ENCODE assay signal across 8 cellular contexts in the genomic region with DNA sequence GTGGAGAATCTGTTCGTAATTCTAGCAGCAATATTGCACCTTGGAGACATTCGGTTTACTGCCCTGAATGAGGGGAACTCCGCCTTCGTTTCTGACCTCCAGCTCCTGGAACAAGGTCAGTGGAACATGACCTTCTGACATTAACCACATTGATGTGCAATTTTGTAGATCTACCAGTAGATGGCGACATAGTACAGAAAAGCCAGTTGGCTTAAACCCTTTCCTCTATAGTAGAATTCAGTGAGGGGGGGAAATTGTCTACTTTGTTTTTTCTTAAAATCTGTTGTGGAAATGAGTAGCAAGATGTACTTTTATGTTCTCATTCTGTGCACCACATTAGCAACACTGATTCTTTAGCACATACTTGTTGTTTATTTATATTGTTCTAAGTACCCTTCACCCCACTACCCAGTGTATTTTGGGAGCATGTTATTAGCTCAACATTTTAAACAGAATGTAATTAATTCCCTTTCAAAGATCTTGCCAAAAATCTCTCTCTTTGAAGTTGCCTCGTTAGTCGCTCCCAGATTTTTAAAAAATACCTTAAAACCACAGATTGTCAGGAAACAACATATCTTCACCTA.
DNase-seq lines count a peak whose midpoint lies in the region; ATAC-seq lines count a peak whose summit lies in the region.

No MANE protein-coding gene starts in this region.

- no peaks in the 10 kb centered on the region for H3K36me3 ChIP-seq in iPS DF 6.9 (ENCODE audit: control insufficient read depth, insufficient read depth, low read length)

- H3K36me3 Mint-ChIP-seq in stimulated activated memory B cell treated with anti-CD40 and anti-IgM and Interleukin-4, amounts not matched to agents 10 μg/mL and 1 μg/mL and 100 μg/mL, for 72 hours, result no peaks in the 10 kb centered on the region

- no peak overlapping the region for H3K4me3 Mint-ChIP-seq in stimulated activated memory B cell treated with anti-CD40 and anti-IgM and Interleukin-4, amounts not matched to agents 10 μg/mL and 1 μg/mL and 100 μg/mL, for 72 hours

- H3K4me1 ChIP-seq in iPS DF 6.9 (ENCODE audit: control insufficient read depth, insufficient read depth, low read length), result peaks cover 1% of the 10 kb centered on the region; the same call in 1 of the 2 replicates

- no peaks in the 10 kb centered on the region for H3K9me3 ChIP-seq in iPS DF 6.9 (ENCODE audit: control insufficient read depth, insufficient read depth, low read length)

- ATAC-seq in GM19452 (IDR thresholded peaks at IDR 0.05; ENCODE audit: unreplicated experiment) (peak; percentile 97), HG03342 (IDR thresholded peaks at IDR 0.05; ENCODE audit: unreplicated experiment) (peak; percentile 87)
- ATAC-seq in stimulated activated memory B cell treated with anti-CD40 and anti-IgM and Interleukin-4, amounts not matched to agents 10 μg/mL and 1 μg/mL and 100 μg/mL, for 72 hours, result peak; percentile 72

- DNase-seq in ELF-1 (ENCODE audit: low read depth, low spot score) (peak; percentile 25), NCI-H345 treated with DMSO at 0.1 percent for 48 hours (lab: John Stamatoyannopoulos, UW; ENCODE audit: unreplicated experiment) (peak; percentile 77), astrocyte of the hippocampus (ENCODE audit: low read depth, low spot score) (peak; percentile 71), iPS DF 6.9 (ENCODE audit: low read depth, low spot score) (peak; percentile 22), NCI-H1048 (lab: John Stamatoyannopoulos, UW) (no peak)

- H3K27ac ChIP-seq in iPS DF 6.9 (ENCODE audit: low read length), result no peak overlapping the region

- peaks cover 5% of the 10 kb centered on the region for H3K27me3 Mint-ChIP-seq in stimulated activated memory B cell treated with anti-CD40 and anti-IgM and Interleukin-4, amounts not matched to agents 10 μg/mL and 1 μg/mL and 100 μg/mL, for 72 hours

- H3K27ac Mint-ChIP-seq in stimulated activated memory B cell treated with anti-CD40 and anti-IgM and Interleukin-4, amounts not matched to agents 10 μg/mL and 1 μg/mL and 100 μg/mL, for 72 hours, result no peak overlapping the region

- H3K4me1 Mint-ChIP-seq in stimulated activated memory B cell treated with anti-CD40 and anti-IgM and Interleukin-4, amounts not matched to agents 10 μg/mL and 1 μg/mL and 100 μg/mL, for 72 hours, result no peaks in the 10 kb centered on the region

- WGBS in iPS DF 6.9 (ENCODE audit: insufficient coverage, insufficient read length), result no CpG with 5 or more reads among the region's 7 CpGs

- no peak overlapping the region for H3K4me3 ChIP-seq in iPS DF 6.9 (ENCODE audit: low read length)

- H3K9me3 Mint-ChIP-seq in stimulated activated memory B cell treated with anti-CD40 and anti-IgM and Interleukin-4, amounts not matched to agents 10 μg/mL and 1 μg/mL and 100 μg/mL, for 72 hours, result no peaks in the 10 kb centered on the region

- no peaks in the 10 kb centered on the region for H3K27me3 ChIP-seq in iPS DF 6.9 (ENCODE audit: control insufficient read depth, insufficient read depth, low read length)
